In the genomic region with DNA sequence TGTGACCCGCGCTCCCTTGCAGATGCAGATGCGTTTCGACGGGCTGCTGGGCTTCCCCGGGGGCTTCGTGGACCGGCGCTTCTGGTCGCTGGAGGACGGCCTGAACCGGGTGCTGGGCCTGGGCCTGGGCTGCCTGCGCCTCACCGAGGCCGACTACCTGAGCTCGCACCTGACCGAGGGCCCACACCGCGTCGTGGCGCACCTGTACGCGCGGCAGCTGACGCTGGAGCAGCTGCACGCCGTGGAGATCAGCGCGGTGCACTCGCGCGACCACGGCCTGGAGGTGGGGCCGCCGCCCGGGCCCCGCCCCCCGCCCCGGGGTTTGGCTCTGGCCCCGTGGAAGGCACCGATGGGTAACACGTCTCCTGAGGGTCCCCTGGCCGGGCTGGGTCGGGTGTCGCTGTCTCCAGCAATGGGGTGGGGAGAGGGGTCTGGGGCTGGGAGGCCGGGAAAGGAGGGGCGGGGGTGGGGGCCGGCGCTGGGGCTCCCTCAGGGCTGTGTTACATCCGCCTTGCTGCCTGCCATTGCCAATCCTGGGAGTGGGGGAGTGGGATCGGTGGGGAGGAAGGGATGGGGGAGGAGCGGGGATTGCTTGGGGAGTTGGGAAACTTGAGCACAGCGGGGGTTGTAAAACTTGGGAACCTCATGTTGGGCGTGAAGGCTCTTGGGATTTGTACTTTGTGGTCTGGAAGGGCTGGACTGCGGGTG, we compare ENCODE assay signal across 1 cellular context.
TF ChIP-seq lines count a peak whose summit lies in the region.

No MANE protein-coding gene starts in this region.

TF ChIP-seq in GM12878, 131 proteins besides CTCF, POLR2A, EP300 and RAD21:
- TF ChIP-seq, protein P1, sequence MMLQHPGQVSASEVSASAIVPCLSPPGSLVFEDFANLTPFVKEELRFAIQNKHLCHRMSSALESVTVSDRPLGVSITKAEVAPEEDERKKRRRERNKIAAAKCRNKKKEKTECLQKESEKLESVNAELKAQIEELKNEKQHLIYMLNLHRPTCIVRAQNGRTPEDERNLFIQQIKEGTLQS (IDR thresholded peaks at IDR 0.05; ENCODE audit: borderline replicate concordance, extremely low read depth, low read depth, low read length): no peak
- TF ChIP-seq YBX1 (IDR thresholded peaks at IDR 0.05) (no peak), SPI1 (IDR thresholded peaks at IDR 0.05; ENCODE audit: borderline replicate concordance, insufficient read depth, low read depth, low read length) (no peak), GATAD2B (conservative IDR thresholded peaks at IDR 0.05; ENCODE audit: low read depth) (peak; percentile 74; the same call in 1 of the 2 replicates), TCF3 (IDR thresholded peaks at IDR 0.05; ENCODE audit: borderline replicate concordance, insufficient read depth, low read depth, low read length) (0 out of 2 replicates have a peak, but pooled peaks have one; percentile 66), BACH1 (IDR thresholded peaks at IDR 0.05; ENCODE audit: borderline replicate concordance) (peak; percentile 8; the same call in 1 of the 2 replicates), NR2C2 (IDR thresholded peaks at IDR 0.05; ENCODE audit: borderline replicate concordance, control insufficient read depth, insufficient read length, low read depth) (no peak), NR2F1 (conservative IDR thresholded peaks at IDR 0.05) (0 out of 2 replicates have a peak, but pooled peaks have one; percentile 32), LARP7 (IDR thresholded peaks at IDR 0.05) (peak; percentile 51; the same call in 1 of the 2 replicates), RELA (IDR thresholded peaks at IDR 0.05; ENCODE audit: borderline replicate concordance, partially characterized antibody) (no peak), BHLHE40 (IDR thresholded peaks at IDR 0.05; ENCODE audit: borderline replicate concordance in 1 of 2, low read depth in 2 of 2, low read length in 1 of 2) (peak in 1 of 2 experiments; percentile 49; a peak in 2 of 4 replicates), TCF12 (IDR thresholded peaks at IDR 0.05; ENCODE audit: low read depth, low read length) (peak; percentile 67), DPF2 (IDR thresholded peaks at IDR 0.05) (peak; percentile 2; the same call in 1 of the 2 replicates), RFX5 (IDR thresholded peaks at IDR 0.05; ENCODE audit: low read depth, low read length) (0 out of 2 replicates have a peak, but pooled peaks have one; percentile 20), CHD2 (IDR thresholded peaks at IDR 0.05; ENCODE audit: borderline replicate concordance, low read depth, low read length) (peak; percentile 18; the same call in 1 of the 2 replicates), PRDM15 (CRISPR knock-in tag; IDR thresholded peaks at IDR 0.05) (no peak)
- TF ChIP-seq, protein P2, sequence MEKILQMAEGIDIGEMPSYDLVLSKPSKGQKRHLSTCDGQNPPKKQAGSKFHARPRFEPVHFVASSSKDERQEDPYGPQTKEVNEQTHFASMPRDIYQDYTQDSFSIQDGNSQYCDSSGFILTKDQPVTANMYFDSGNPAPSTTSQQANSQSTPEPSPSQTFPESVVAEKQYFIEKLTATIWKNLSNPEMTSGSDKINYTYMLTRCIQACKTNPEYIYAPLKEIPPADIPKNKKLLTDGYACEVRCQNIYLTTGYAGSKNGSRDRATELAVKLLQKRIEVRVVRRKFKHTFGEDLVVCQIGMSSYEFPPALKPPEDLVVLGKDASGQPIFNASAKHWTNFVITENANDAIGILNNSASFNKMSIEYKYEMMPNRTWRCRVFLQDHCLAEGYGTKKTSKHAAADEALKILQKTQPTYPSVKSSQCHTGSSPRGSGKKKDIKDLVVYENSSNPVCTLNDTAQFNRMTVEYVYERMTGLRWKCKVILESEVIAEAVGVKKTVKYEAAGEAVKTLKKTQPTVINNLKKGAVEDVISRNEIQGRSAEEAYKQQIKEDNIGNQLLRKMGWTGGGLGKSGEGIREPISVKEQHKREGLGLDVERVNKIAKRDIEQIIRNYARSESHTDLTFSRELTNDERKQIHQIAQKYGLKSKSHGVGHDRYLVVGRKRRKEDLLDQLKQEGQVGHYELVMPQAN (conservative IDR thresholded peaks at IDR 0.05): peak; percentile 47; the same call in 1 of the 2 replicates
- TF ChIP-seq, protein P3, sequence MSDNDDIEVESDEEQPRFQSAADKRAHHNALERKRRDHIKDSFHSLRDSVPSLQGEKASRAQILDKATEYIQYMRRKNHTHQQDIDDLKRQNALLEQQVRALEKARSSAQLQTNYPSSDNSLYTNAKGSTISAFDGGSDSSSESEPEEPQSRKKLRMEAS (IDR thresholded peaks at IDR 0.05; ENCODE audit: low read depth, low read length): no peak
- TF ChIP-seq, protein P4, sequence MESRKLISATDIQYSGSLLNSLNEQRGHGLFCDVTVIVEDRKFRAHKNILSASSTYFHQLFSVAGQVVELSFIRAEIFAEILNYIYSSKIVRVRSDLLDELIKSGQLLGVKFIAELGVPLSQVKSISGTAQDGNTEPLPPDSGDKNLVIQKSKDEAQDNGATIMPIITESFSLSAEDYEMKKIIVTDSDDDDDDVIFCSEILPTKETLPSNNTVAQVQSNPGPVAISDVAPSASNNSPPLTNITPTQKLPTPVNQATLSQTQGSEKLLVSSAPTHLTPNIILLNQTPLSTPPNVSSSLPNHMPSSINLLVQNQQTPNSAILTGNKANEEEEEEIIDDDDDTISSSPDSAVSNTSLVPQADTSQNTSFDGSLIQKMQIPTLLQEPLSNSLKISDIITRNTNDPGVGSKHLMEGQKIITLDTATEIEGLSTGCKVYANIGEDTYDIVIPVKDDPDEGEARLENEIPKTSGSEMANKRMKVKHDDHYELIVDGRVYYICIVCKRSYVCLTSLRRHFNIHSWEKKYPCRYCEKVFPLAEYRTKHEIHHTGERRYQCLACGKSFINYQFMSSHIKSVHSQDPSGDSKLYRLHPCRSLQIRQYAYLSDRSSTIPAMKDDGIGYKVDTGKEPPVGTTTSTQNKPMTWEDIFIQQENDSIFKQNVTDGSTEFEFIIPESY (IDR thresholded peaks at IDR 0.05): no peak
